In genomic region chr6:5401845-5402738, GRCh38 we compare ENCODE assay signal across 9 cellular contexts.
DNase-seq lines count a peak whose midpoint lies in the region; ATAC-seq and TF ChIP-seq lines count a peak whose summit lies in the region.
"Had no signal": no experiment of that assay in that cellular context is flagged by ENCODE, and none has a peak within 500 bp of the region (broad histone marks: within the 10 kb centered on the region; RNA-seq: fewer than 3 reads in every experiment).

No MANE protein-coding gene starts in this region.

- no peaks in the 10 kb centered on the region for H3K27me3 ChIP-seq in BJ (ENCODE audit: control insufficient read depth, insufficient read depth, low read length)

- H3K27ac ChIP-seq in HEK293 (ENCODE audit: extremely low read depth, low read depth, low read length) = no peak overlapping the region

- no peak for ATAC-seq in HG03354 (IDR thresholded peaks at IDR 0.05; ENCODE audit: poor library complexity, severe bottlenecking, unreplicated experiment)
- no peak for ATAC-seq in sciatic nerve
- ATAC-seq in HG03025 (IDR thresholded peaks at IDR 0.05; ENCODE audit: low FRiP score, unreplicated experiment) = no peak
- no peak for ATAC-seq in GM18498 (IDR thresholded peaks at IDR 0.05; ENCODE audit: unreplicated experiment)

- no peaks in the 10 kb centered on the region for H3K4me1 ChIP-seq in HEK293 (ENCODE audit: control insufficient read depth, insufficient read depth, low read length)

- H3K36me3 Mint-ChIP-seq in glutamatergic neuron (ENCODE audit: unreplicated experiment) = no peaks in the 10 kb centered on the region

- peaks cover under 1% of the 10 kb centered on the region for H3K4me1 Mint-ChIP-seq in glutamatergic neuron (ENCODE audit: low read depth, unreplicated experiment)
- H3K4me1 Mint-ChIP-seq: activated naive CD8-positive, alpha-beta T cell treated with anti-CD3 and anti-CD28 coated beads, Interleukin-2, amount 10 ng/mL, durations not matched to agents 7 days and 5 days had no signal

- H3K9me3 ChIP-seq in HEK293 (ENCODE audit: control insufficient read depth, insufficient read depth, low read depth, low read length) = no peaks in the 10 kb centered on the region

- no peak overlapping the region for H3K4me3 ChIP-seq in BJ (ENCODE audit: low read depth, low read length)
- no peak overlapping the region for H3K4me3 ChIP-seq in HEK293 (ENCODE audit: low read depth, low read length)

- DNase-seq in BJ (ENCODE audit: low read depth) = no peak
- peak; percentile 42 for DNase-seq in SW480 (ENCODE audit: low spot score)
- DNase-seq in glutamatergic neuron = no peak
- DNase-seq in sciatic nerve (ENCODE audit: low spot score) = no peak
- DNase-seq: activated naive CD8-positive, alpha-beta T cell treated with anti-CD3 and anti-CD28 coated beads, Interleukin-2, amount 10 ng/mL, durations not matched to agents 7 days and 5 days had no signal

- TF ChIP-seq CTCF in BJ (IDR thresholded peaks at IDR 0.05; ENCODE audit: insufficient read depth, low read depth, low read length) (peak; percentile 56), HEK293 (tag by site-specific recombination; IDR thresholded peaks at IDR 0.05) (0 out of 2 replicates have a peak, but pooled peaks have one; percentile 23), glutamatergic neuron (IDR thresholded peaks at IDR 0.05; ENCODE audit: partially characterized antibody, unreplicated experiment) (peak; percentile 45)

- H3K36me3 ChIP-seq in BJ (ENCODE audit: control insufficient read depth, insufficient read depth, low read length) = no peaks in the 10 kb centered on the region
- H3K36me3 ChIP-seq in HEK293 (ENCODE audit: control insufficient read depth in 2 of 2, insufficient read depth in 1 of 2, low read length in 2 of 2) = no peaks in the 10 kb centered on the region

- H3K9me3 Mint-ChIP-seq in glutamatergic neuron (ENCODE audit: unreplicated experiment) = no peaks in the 10 kb centered on the region
- H3K9me3 Mint-ChIP-seq: activated naive CD8-positive, alpha-beta T cell treated with anti-CD3 and anti-CD28 coated beads, Interleukin-2, amount 10 ng/mL, durations not matched to agents 7 days and 5 days had no signal

- H3K4me3 Mint-ChIP-seq in glutamatergic neuron (ENCODE audit: unreplicated experiment) = no peak overlapping the region
- H3K4me3 Mint-ChIP-seq: activated naive CD8-positive, alpha-beta T cell treated with anti-CD3 and anti-CD28 coated beads, Interleukin-2, amount 10 ng/mL, durations not matched to agents 7 days and 5 days had no signal

- intact Hi-C loops in sciatic nerve (cut with DNase I) = no loop called here

- H3K27me3 Mint-ChIP-seq in glutamatergic neuron (ENCODE audit: unreplicated experiment) = no peaks in the 10 kb centered on the region
- H3K27me3 Mint-ChIP-seq: activated naive CD8-positive, alpha-beta T cell treated with anti-CD3 and anti-CD28 coated beads, Interleukin-2, amount 10 ng/mL, durations not matched to agents 7 days and 5 days had no signal

- CTCF ChIA-PET in BJ (lab: Yijun Ruan, JAX) = interaction anchor here (0.7 to 3.6 kb wide), 5 partner anchors 188 to 269 kb away, joined by 3 to 23 read pairs (median 4); no protein-coding TSS in a partner anchor
- CTCF ChIA-PET in HEK293 (lab: Yijun Ruan, JAX) = interaction anchor here (0.6 to 3.7 kb wide), 30 partner anchors 8 to 1145 kb away, joined by 3 to 28 read pairs (median 3); no protein-coding TSS in a partner anchor

- POLR2A ChIA-PET in BJ (lab: Charles Lee) (no interaction called here), HEK293 (lab: Yijun Ruan, JAX) (no interaction called here)

- H3K27ac Mint-ChIP-seq in glutamatergic neuron (ENCODE audit: unreplicated experiment) = no peak overlapping the region
- H3K27ac Mint-ChIP-seq: activated naive CD8-positive, alpha-beta T cell treated with anti-CD3 and anti-CD28 coated beads, Interleukin-2, amount 10 ng/mL, durations not matched to agents 7 days and 5 days had no signal

TF ChIP-seq in HEK293, 187 proteins besides CTCF, POLR2A, EP300 and RAD21:
- TF ChIP-seq SETDB1 (IDR thresholded peaks at IDR 0.05; ENCODE audit: insufficient read length, low read length) (peak; percentile 79), MYNN (tag by site-specific recombination; IDR thresholded peaks at IDR 0.05; ENCODE audit: borderline replicate concordance) (no peak), ZNF404 (tag by site-specific recombination; IDR thresholded peaks at IDR 0.05) (no peak), ZNF292 (tag by site-specific recombination; IDR thresholded peaks at IDR 0.05; ENCODE audit: borderline replicate concordance, low read depth) (no peak), ZNF148 (tag by site-specific recombination; IDR thresholded peaks at IDR 0.05; ENCODE audit: borderline replicate concordance) (no peak), ZNF394 (tag by site-specific recombination; IDR thresholded peaks at IDR 0.05; ENCODE audit: borderline replicate concordance) (no peak), ZNF530 (tag by site-specific recombination; IDR thresholded peaks at IDR 0.05; ENCODE audit: low read depth) (no peak), ZNF133 (tag by site-specific recombination; IDR thresholded peaks at IDR 0.05) (peak; percentile 99), ZNF654 (tag by site-specific recombination; IDR thresholded peaks at IDR 0.05; ENCODE audit: low read depth) (peak; percentile 35), ZNF600 (tag by site-specific recombination; IDR thresholded peaks at IDR 0.05) (no peak), GLI2 (tag by site-specific recombination; IDR thresholded peaks at IDR 0.05; ENCODE audit: borderline replicate concordance, low read depth) (no peak), ZBTB10 (tag by site-specific recombination; IDR thresholded peaks at IDR 0.05) (no peak), BCL11B (tag by site-specific recombination; IDR thresholded peaks at IDR 0.05; ENCODE audit: low read depth) (no peak)
